23 cellular contexts compared by ENCODE assay signal in genomic region chr22:47295982-47296381, GRCh38.
"Had no signal": no experiment of that assay in that cellular context is flagged by ENCODE, and none has a peak within 500 bp of the region (broad histone marks: within the 10 kb centered on the region; RNA-seq: fewer than 3 reads in every experiment).

No MANE protein-coding gene starts in this region.

- H3K36me3 ChIP-seq: left ventricle myocardium inferior, pancreas, prostate gland, suprapubic skin, tibial nerve, upper lobe of left lung had no signal

- ATAC-seq: natural killer cell treated with Interleukin-12 subunit alpha and Interleukin-12 subunit beta and Interleukin-15 and Interleukin-18, amount 100 ng/mL, for 72 hours; pancreas; right cardiac atrium; sciatic nerve; stimulated activated naive B cell treated with anti-CD40 and anti-IgM and Interleukin-4, amounts not matched to agents 10 μg/mL and 1 μg/mL and 100 μg/mL, for 72 hours; stimulated activated naive CD8-positive, alpha-beta T cell treated with anti-CD3 and anti-CD28 coated beads, Interleukin-15, Interleukin-2, amounts not matched to agents 100 U/mL and 50 U/mL, for 24 hours had no signal

- H3K4me1 ChIP-seq: left ventricle myocardium inferior, pancreas, suprapubic skin, tibial nerve had no signal

- H3K4me3 ChIP-seq: hepatocyte, left ventricle myocardium inferior, lung, pancreas, prostate gland, skin epidermis, suprapubic skin, tibial nerve, upper lobe of left lung had no signal

- H3K27me3 ChIP-seq: hepatocyte, pancreas, tibial nerve, upper lobe of left lung had no signal

- H3K9me3 ChIP-seq: left ventricle myocardium inferior, pancreas, prostate gland, suprapubic skin, upper lobe of left lung had no signal

- H3K4me1 Mint-ChIP-seq: mesothelial cell of epicardium; stimulated activated naive B cell treated with anti-CD40 and anti-IgM and Interleukin-4, amounts not matched to agents 10 μg/mL and 1 μg/mL and 100 μg/mL, for 72 hours had no signal

- DNase-seq: islet precursor cell; left ventricle myocardium inferior; mesendoderm; naive B cell; retina; right cardiac atrium; stimulated activated CD4-positive, alpha-beta T cell treated with anti-CD3 and anti-CD28 coated beads, Interleukin-12 subunit alpha, Interleukin-12 subunit beta, amount 100 ng/mL, for 4 hours; stimulated activated CD4-positive, alpha-beta T cell treated with anti-CD3 and anti-CD28 coated beads, Interleukin-15, amount 100 ng/mL, for 24 hours; stimulated activated CD4-positive, alpha-beta T cell treated with anti-CD3 and anti-CD28 coated beads, Interleukin-2, amount 100 ng/mL, for 24 hours; stimulated activated CD4-positive, alpha-beta T cell treated with anti-CD3 and anti-CD28 coated beads, Interleukin-4, amount 100 ng/mL, for 1 hour; stimulated activated naive B cell treated with anti-CD40 and anti-IgM and Interleukin-4, amounts not matched to agents 10 μg/mL and 1 μg/mL and 100 μg/mL, for 72 hours; stimulated activated naive CD8-positive, alpha-beta T cell treated with anti-CD3 and anti-CD28 coated beads, Interleukin-15, Interleukin-2, amounts not matched to agents 100 U/mL and 50 U/mL, for 24 hours; upper lobe of left lung had no signal

- H3K27ac ChIP-seq: hepatocyte, left ventricle myocardium inferior, pancreas, prostate gland, skin epidermis, suprapubic skin, tibial nerve, upper lobe of left lung had no signal

- H3K4me3 Mint-ChIP-seq: mesothelial cell of epicardium; naive B cell; natural killer cell treated with Interleukin-12 subunit alpha and Interleukin-12 subunit beta and Interleukin-15 and Interleukin-18, amount 100 ng/mL, for 72 hours; stimulated activated naive B cell treated with anti-CD40 and anti-IgM and Interleukin-4, amounts not matched to agents 10 μg/mL and 1 μg/mL and 100 μg/mL, for 72 hours had no signal

- H3K9me3 Mint-ChIP-seq: natural killer cell treated with Interleukin-12 subunit alpha and Interleukin-12 subunit beta and Interleukin-15 and Interleukin-18, amount 100 ng/mL, for 72 hours had no signal

- H3K27ac Mint-ChIP-seq: mesothelial cell of epicardium; naive B cell; natural killer cell treated with Interleukin-12 subunit alpha and Interleukin-12 subunit beta and Interleukin-15 and Interleukin-18, amount 100 ng/mL, for 72 hours; stimulated activated naive B cell treated with anti-CD40 and anti-IgM and Interleukin-4, amounts not matched to agents 10 μg/mL and 1 μg/mL and 100 μg/mL, for 72 hours had no signal

- H3K36me3 Mint-ChIP-seq: naive B cell; natural killer cell treated with Interleukin-12 subunit alpha and Interleukin-12 subunit beta and Interleukin-15 and Interleukin-18, amount 100 ng/mL, for 72 hours; stimulated activated naive B cell treated with anti-CD40 and anti-IgM and Interleukin-4, amounts not matched to agents 10 μg/mL and 1 μg/mL and 100 μg/mL, for 72 hours had no signal
